Comparison of ENCODE assay signal across 1 cellular context in genomic region chr2:217900010-217900779, GRCh38.
TF ChIP-seq lines count a peak whose summit lies in the region.

No MANE protein-coding gene starts in this region.

TF ChIP-seq in A549, 52 proteins besides CTCF, POLR2A, EP300 and RAD21 (continued from another document):
- no peak for TF ChIP-seq ELK1 (IDR thresholded peaks at IDR 0.05; ENCODE audit: low read depth, low read length)
- no peak for TF ChIP-seq ESRRA (IDR thresholded peaks at IDR 0.05; ENCODE audit: borderline replicate concordance, low read length)
- no peak for TF ChIP-seq RFX5 (IDR thresholded peaks at IDR 0.05)
- TF ChIP-seq TP53 (CRISPR knock-in tag; IDR thresholded peaks at IDR 0.05), result no peak
- no peak for TF ChIP-seq HOXB5 (CRISPR knock-in tag; IDR thresholded peaks at IDR 0.05)
- TF ChIP-seq MAFK (IDR thresholded peaks at IDR 0.05; ENCODE audit: partially characterized antibody), result no peak
- TF ChIP-seq PBX3 (IDR thresholded peaks at IDR 0.05), result no peak
- no peak for TF ChIP-seq SREBF2 (IDR thresholded peaks at IDR 0.05)
- TF ChIP-seq ZSCAN20 (CRISPR knock-in tag; IDR thresholded peaks at IDR 0.05), result no peak
- no peak for TF ChIP-seq SMC3 (IDR thresholded peaks at IDR 0.05)
- TF ChIP-seq KDM5A (IDR thresholded peaks at IDR 0.05), result no peak
- TF ChIP-seq CBX2 (IDR thresholded peaks at IDR 0.05; ENCODE audit: borderline replicate concordance, low read depth), result no peak
- TF ChIP-seq JUN (IDR thresholded peaks at IDR 0.05), result no peak
- no peak for TF ChIP-seq ZC3H11A (IDR thresholded peaks at IDR 0.05)
TF ChIP-seq in A549: peak in this region for 0.
